In the genomic region with DNA sequence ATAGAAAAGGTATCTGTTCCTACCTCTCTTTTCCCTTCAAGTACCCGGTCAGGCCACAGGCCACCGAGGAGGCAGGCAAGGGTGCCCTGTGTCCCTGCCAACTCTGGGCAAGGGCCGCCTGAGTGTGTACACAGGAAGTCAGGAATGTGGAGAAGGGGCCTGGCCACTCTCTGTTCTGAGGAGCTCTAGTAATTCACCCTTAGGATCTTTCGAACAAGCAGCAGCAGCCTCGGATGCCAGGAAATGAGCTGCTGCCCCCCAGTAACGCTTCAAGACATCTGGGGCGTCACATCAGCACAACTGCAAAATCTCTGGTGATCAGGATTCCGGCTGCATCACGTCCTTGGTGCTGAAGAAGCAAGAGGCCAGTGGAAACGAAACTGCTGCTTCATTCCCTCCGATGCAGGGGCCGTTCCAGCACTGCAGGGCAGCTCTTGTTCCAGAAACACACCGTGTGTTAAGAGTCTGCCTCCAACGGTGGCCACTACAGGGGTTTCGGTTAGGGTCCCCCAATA, we compare ENCODE assay signal across 10 cellular contexts. TPM values are rescaled to one million over a fixed set of nuclear protein-coding genes. Genes with fewer than 3 reads are reported as not detected.
A peak's percentile ranks its signal among the peaks of the same experiment; 100 is the strongest.
DNase-seq lines count a peak whose midpoint lies in the region; ATAC-seq and TF ChIP-seq lines count a peak whose summit lies in the region.
"Had no signal": no experiment of that assay in that cellular context is flagged by ENCODE, and none has a peak within 500 bp of the region (broad histone marks: within the 10 kb centered on the region; RNA-seq: fewer than 3 reads in every experiment).

No MANE protein-coding gene starts in this region.

- H3K9me3 ChIP-seq in mucosa of stomach (ENCODE audit: control insufficient read depth, low read length) = no peaks in the 10 kb centered on the region
- no peaks in the 10 kb centered on the region for H3K9me3 ChIP-seq in vagina
- H3K9me3 ChIP-seq: BE2C had no signal

- H3K36me3 ChIP-seq in mucosa of stomach (ENCODE audit: control insufficient read depth, insufficient read depth, low read length) (no peaks in the 10 kb centered on the region), vagina (no peaks in the 10 kb centered on the region)
- H3K36me3 ChIP-seq: BE2C had no signal

- DNase-seq in activated CD4-positive, alpha-beta T cell treated with anti-CD3 and anti-CD28 coated beads, Interleukin-2, amount 10 ng/mL, durations not matched to agents 24 days and 14 days = no peak
- DNase-seq in activated CD4-positive, alpha-beta T cell treated with anti-CD3 and anti-CD28 coated beads, Interleukin-2, amount 50 U/mL, for 4 hours = no peak
- DNase-seq in epithelial cell of prostate (ENCODE audit: low read depth, low spot score) (no peak), vagina (ENCODE audit: extremely low spot score in 2 of 2) (no peak), SW 1271 (lab: John Stamatoyannopoulos, UW) (no peak), GM19240 (ENCODE audit: insufficient read length, low spot score) (no peak)
- DNase-seq: BE2C had no signal

- no peak for ATAC-seq in HG02884 (IDR thresholded peaks at IDR 0.05; ENCODE audit: unreplicated experiment)

- no peak for TF ChIP-seq POLR2A in vagina (IDR thresholded peaks at IDR 0.05)

- peak overlapping the region; percentile 69 for H3K27ac ChIP-seq in epithelial cell of prostate
- H3K27ac ChIP-seq in vagina = peak overlapping the region; percentile 90

- H3K27ac Mint-ChIP-seq in activated CD4-positive, alpha-beta T cell treated with anti-CD3 and anti-CD28 coated beads, Interleukin-2, amount 10 ng/mL, durations not matched to agents 24 days and 14 days = no peak overlapping the region

- intact Hi-C loops in activated CD4-positive, alpha-beta T cell treated with anti-CD3 and anti-CD28 coated beads, Interleukin-2, amount 10 ng/mL, durations not matched to agents 24 days and 14 days (cut with micrococcal nuclease) = no loop called here
- intact Hi-C loops in vagina (cut with DNase I) = no loop called here

- no peak for TF ChIP-seq CTCF in vagina (IDR thresholded peaks at IDR 0.05)

- H3K4me3 ChIP-seq in mucosa of stomach (ENCODE audit: low read length) = peak overlapping the region; percentile 95
- H3K4me3 ChIP-seq in vagina = peak overlapping the region; percentile 76 to 97

- H3K27me3 Mint-ChIP-seq in activated CD4-positive, alpha-beta T cell treated with anti-CD3 and anti-CD28 coated beads, Interleukin-2, amount 10 ng/mL, durations not matched to agents 24 days and 14 days = peaks cover 25% of the 10 kb centered on the region

- H3K27me3 ChIP-seq in mucosa of stomach (ENCODE audit: control insufficient read depth, insufficient read depth, low read length) (no peaks in the 10 kb centered on the region), vagina (no peaks in the 10 kb centered on the region)

- peak overlapping the region; percentile 87 for H3K4me3 Mint-ChIP-seq in activated CD4-positive, alpha-beta T cell treated with anti-CD3 and anti-CD28 coated beads, Interleukin-2, amount 10 ng/mL, durations not matched to agents 24 days and 14 days

- peaks cover 13% of the 10 kb centered on the region for H3K36me3 Mint-ChIP-seq in activated CD4-positive, alpha-beta T cell treated with anti-CD3 and anti-CD28 coated beads, Interleukin-2, amount 10 ng/mL, durations not matched to agents 24 days and 14 days (ENCODE audit: low read depth)

- H3K9ac ChIP-seq in mucosa of stomach (ENCODE audit: low read length) = peak overlapping the region; percentile 94
- H3K9ac ChIP-seq: parathyroid adenoma had no signal

- H3K4me1 ChIP-seq in mucosa of stomach (ENCODE audit: control insufficient read depth, insufficient read depth, low read length) (peaks cover 66% of the 10 kb centered on the region), vagina (peaks cover 31% of the 10 kb centered on the region)
- H3K4me1 ChIP-seq: BE2C, parathyroid adenoma had no signal

- H3K9me3 Mint-ChIP-seq in activated CD4-positive, alpha-beta T cell treated with anti-CD3 and anti-CD28 coated beads, Interleukin-2, amount 10 ng/mL, durations not matched to agents 24 days and 14 days = no peaks in the 10 kb centered on the region

- peaks cover 32% of the 10 kb centered on the region for H3K4me1 Mint-ChIP-seq in activated CD4-positive, alpha-beta T cell treated with anti-CD3 and anti-CD28 coated beads, Interleukin-2, amount 10 ng/mL, durations not matched to agents 24 days and 14 days

RNA-seq across cellular contexts. Expression of a gene that starts 2.0 kb away (rescaled TPM):
- total RNA-seq in activated CD4-positive, alpha-beta T cell treated with anti-CD3 and anti-CD28 coated beads, Interleukin-2, amount 10 ng/mL, durations not matched to agents 24 days and 14 days = 2.8 and 3.2 TPM in 2 replicates
- total RNA-seq in vagina = 15.2 TPM

RNA-seq across cellular contexts. Expression of a gene that starts 55.9 kb away (rescaled TPM):
- total RNA-seq in activated CD4-positive, alpha-beta T cell treated with anti-CD3 and anti-CD28 coated beads, Interleukin-2, amount 10 ng/mL, durations not matched to agents 24 days and 14 days = 20.6 and 23.7 TPM in 2 replicates
- total RNA-seq in vagina = 17.2 TPM
